In genomic region chr7:45112648-45113047, GRCh38 we compare ENCODE assay signal across 9 cellular contexts. TPM values are rescaled to one million over a fixed set of nuclear protein-coding genes. Genes with fewer than 3 reads are reported as not detected.
DNase-seq lines count a peak whose midpoint lies in the region; ATAC-seq and TF ChIP-seq lines count a peak whose summit lies in the region.
"Had no signal": no experiment of that assay in that cellular context is flagged by ENCODE, and none has a peak within 500 bp of the region (broad histone marks: within the 10 kb centered on the region; RNA-seq: fewer than 3 reads in every experiment).

No MANE protein-coding gene starts in this region.

- H3K9me3 Mint-ChIP-seq in Caco-2 (ENCODE audit: unreplicated experiment) = no peaks in the 10 kb centered on the region
- no peaks in the 10 kb centered on the region for H3K9me3 Mint-ChIP-seq in chondrocyte (ENCODE audit: low read depth)
- no peaks in the 10 kb centered on the region for H3K9me3 Mint-ChIP-seq in nephron progenitor cell

- DNase-seq in Caco-2 (no peak), M059J (ENCODE audit: low read depth) (peak; percentile 37), chondrocyte (ENCODE audit: low spot score) (no peak), nephron progenitor cell (no peak), D341Med (ENCODE audit: low spot score) (no peak)
- DNase-seq in stimulated activated naive CD4-positive, alpha-beta T cell treated with Interleukin-2 at 50 U/mL for 16 hours (lab: John Stamatoyannopoulos, UW) = no peak
- DNase-seq: NCI-H2171 treated with DMSO at 0.1 percent for 48 hours had no signal

- CTCF ChIA-PET in Caco-2 (lab: Charles Lee) = interaction anchor here (1.6 kb wide), 1 partner anchor 24 kb away, joined by 5 read pairs; no protein-coding TSS in a partner anchor

- H3K4me3 Mint-ChIP-seq in Caco-2 (ENCODE audit: unreplicated experiment) (peak overlapping the region; percentile 95), chondrocyte (ENCODE audit: unreplicated experiment) (peak overlapping the region; percentile 96), nephron progenitor cell (peak overlapping the region; percentile 95)

- TF ChIP-seq CTCF in Caco-2 (IDR thresholded peaks at IDR 0.05; ENCODE audit: insufficient read depth in 1 of 2, low read depth in 1 of 2, low read length in 1 of 2, severe bottlenecking in 1 of 2, unreplicated experiment in 1 of 2) = no peak
- no peak for TF ChIP-seq CTCF in chondrocyte (IDR thresholded peaks at IDR 0.05)
- TF ChIP-seq CTCF in nephron progenitor cell (IDR thresholded peaks at IDR 0.05) = no peak

- H3K27ac Mint-ChIP-seq in Caco-2 (ENCODE audit: unreplicated experiment) (peak overlapping the region; percentile 99), chondrocyte (ENCODE audit: unreplicated experiment) (peak overlapping the region; percentile 32), nephron progenitor cell (peak overlapping the region; percentile 94)

- POLR2A ChIA-PET in Caco-2 (lab: Charles Lee) = no interaction called here

- H3K36me3 Mint-ChIP-seq in Caco-2 (ENCODE audit: insufficient read depth, unreplicated experiment) (peaks cover 42% of the 10 kb centered on the region), chondrocyte (ENCODE audit: low read depth) (peaks cover 4% of the 10 kb centered on the region), nephron progenitor cell (ENCODE audit: low read depth) (peaks cover 11% of the 10 kb centered on the region)

- H3K27me3 Mint-ChIP-seq in Caco-2 (ENCODE audit: insufficient read depth, unreplicated experiment) (no peaks in the 10 kb centered on the region), chondrocyte (ENCODE audit: low read depth) (peaks cover 15% of the 10 kb centered on the region), nephron progenitor cell (ENCODE audit: low read depth, poor library complexity) (peaks cover 44% of the 10 kb centered on the region)

- no peaks in the 10 kb centered on the region for H3K27me3 ChIP-seq in Caco-2 (replicated peaks; ENCODE audit: control insufficient read depth, insufficient read depth, low read length)

- no TSS peak for BruUV-seq in Caco-2 (replicated peaks; lab: Mats Ljungman, UMichigan)

- intact Hi-C loops in Caco-2 (cut with micrococcal nuclease; ENCODE audit: unreplicated experiment) = loop anchor here (5.0 kb wide), 1 partner anchor 125 kb away; no protein-coding TSS in a partner anchor

- H3K9me3 ChIP-seq in Caco-2 = no peaks in the 10 kb centered on the region

- peaks cover 5% of the 10 kb centered on the region; the same call in 1 of the 2 replicates for H3K36me3 ChIP-seq in Caco-2 (ENCODE audit: control insufficient read depth, insufficient read depth, low read length)

- H3K4me3 ChIP-seq in Caco-2 (ENCODE audit: low read depth, low read length) = peak overlapping the region; percentile 99

- H3K4me1 ChIP-seq in Caco-2 = peaks cover 4% of the 10 kb centered on the region; the same call in 1 of the 2 replicates

- H3K4me1 Mint-ChIP-seq in Caco-2 (ENCODE audit: low read depth, unreplicated experiment) (peaks cover 6% of the 10 kb centered on the region), chondrocyte (ENCODE audit: low read depth) (peaks cover 38% of the 10 kb centered on the region), nephron progenitor cell (peaks cover 45% of the 10 kb centered on the region)

- ATAC-seq in HG03565 (IDR thresholded peaks at IDR 0.05; ENCODE audit: unreplicated experiment) (no peak), GM18519 (IDR thresholded peaks at IDR 0.05; ENCODE audit: low FRiP score, unreplicated experiment) (no peak)

RNA-seq across cellular contexts. Expression of gene TBRG4, which starts 1.2 kb away (rescaled TPM):
- total RNA-seq in Caco-2 (2022) = 116 and 126 TPM in 2 replicates
- 55.3 and 66.6 TPM in 2 replicates for total RNA-seq in M059J (2014; rRNA removed; shearing (Covaris generic))
- 39.5 to 45.7 TPM (median 43.7 TPM) in 3 replicates for total RNA-seq in chondrocyte

RNA-seq across cellular contexts. Expression of gene NACAD, which starts 23.9 kb away (rescaled TPM):
- total RNA-seq in Caco-2 (2022) (1.0 and 1.1 TPM in 2 replicates), chondrocyte (12.4 to 21.9 TPM (median 19.0 TPM) in 3 replicates)
- 0.54 and 3.2 TPM in 2 replicates for total RNA-seq in M059J (2014; rRNA removed; shearing (Covaris generic))

RNA-seq across cellular contexts. Expression of gene RAMP3, which starts 44.9 kb away (rescaled TPM):
- total RNA-seq in Caco-2 (2022) (not detected in 2 replicates), chondrocyte (not detected in 3 replicates)
- 0.66 and 1.7 TPM in 2 replicates for total RNA-seq in M059J (2014; rRNA removed; shearing (Covaris generic))

Comparison
In these comparisons a context has a peak if more than half of its experiments do, and no peak if none do; other contexts are left out.
1. H3K27ac Mint-ChIP-seq: peak in every context shown above with its lines; median percentile 99 in Caco-2; 94 in nephron progenitor cell; 32 in chondrocyte.